ENCODE assay signal across 8 cellular contexts in genomic region chr9:90914868-90915483, GRCh38.
DNase-seq lines count a peak whose midpoint lies in the region; ATAC-seq and TF ChIP-seq lines count a peak whose summit lies in the region.

No MANE protein-coding gene starts in this region.

- no peak overlapping the region for H3K27ac ChIP-seq in heart left ventricle

- 13 to 21% (median 14%) methylated on average over 7 of the region's 7 CpGs for WGBS in heart left ventricle, 4 donors

- no peaks in the 10 kb centered on the region for H3K36me3 ChIP-seq in heart left ventricle

- no peaks in the 10 kb centered on the region for H3K27me3 Mint-ChIP-seq in activated naive CD8-positive, alpha-beta T cell treated with anti-CD3 and anti-CD28 coated beads, Interleukin-2, amount 10 ng/mL, durations not matched to agents 7 days and 5 days

- intact Hi-C loops in heart left ventricle (cut with DNase I) = loop anchor here (1.0 to 10.0 kb wide), 15 partner anchors 117 to 812 kb away; partner anchors contain the start of genes AUH (in 1 of the 10) and NFIL3 (in 1 of the 10)

- peak; percentile 94 for ATAC-seq in activated naive CD8-positive, alpha-beta T cell treated with anti-CD3 and anti-CD28 coated beads, Interleukin-2, amount 10 ng/mL, durations not matched to agents 7 days and 5 days (ENCODE audit: low read depth)
- ATAC-seq in heart left ventricle (peak; percentile 66 to 90 (median 85)), HG03457 (IDR thresholded peaks at IDR 0.05; ENCODE audit: unreplicated experiment) (no peak)

- no peak overlapping the region for H3K27ac Mint-ChIP-seq in activated naive CD8-positive, alpha-beta T cell treated with anti-CD3 and anti-CD28 coated beads, Interleukin-2, amount 10 ng/mL, durations not matched to agents 7 days and 5 days

- H3K4me1 Mint-ChIP-seq in activated naive CD8-positive, alpha-beta T cell treated with anti-CD3 and anti-CD28 coated beads, Interleukin-2, amount 10 ng/mL, durations not matched to agents 7 days and 5 days = no peaks in the 10 kb centered on the region

- TF ChIP-seq CTCF in GM12865 (IDR thresholded peaks at IDR 0.05; ENCODE audit: insufficient read depth, low read depth, low read length, missing control alignments) (peak; percentile 84), HFF-Myc (IDR thresholded peaks at IDR 0.05; ENCODE audit: low read depth, low read length, missing control alignments) (peak; percentile 88), heart left ventricle (IDR thresholded peaks at IDR 0.05) (peak; percentile 76 to 95 (median 88))

- no peak overlapping the region for H3K4me3 ChIP-seq in GM12865 (ENCODE audit: low read depth, low read length)
- no peak overlapping the region for H3K4me3 ChIP-seq in HFF-Myc (replicated peaks; ENCODE audit: low read depth, low read length)
- no peak overlapping the region for H3K4me3 ChIP-seq in heart left ventricle

- no peaks in the 10 kb centered on the region for H3K9me3 ChIP-seq in heart left ventricle

- H3K4me3 Mint-ChIP-seq in activated naive CD8-positive, alpha-beta T cell treated with anti-CD3 and anti-CD28 coated beads, Interleukin-2, amount 10 ng/mL, durations not matched to agents 7 days and 5 days = no peak overlapping the region

- H3K4me1 ChIP-seq in heart left ventricle = peaks cover 0 to 4% (median 0%) of the 10 kb centered on the region in 12 donors

- DNase-seq in GM12865 (ENCODE audit: low read depth) = peak; percentile 89
- peak; percentile 42 for DNase-seq in HFF-Myc (ENCODE audit: extremely low read depth, low read depth)
- DNase-seq in NCI-H1092 (lab: John Stamatoyannopoulos, UW) = peak; percentile 55
- peak; percentile 79 for DNase-seq in SW480 (ENCODE audit: low spot score)
- peak; percentile 75 for DNase-seq in activated naive CD8-positive, alpha-beta T cell treated with anti-CD3 and anti-CD28 coated beads, Interleukin-2, amount 10 ng/mL, durations not matched to agents 7 days and 5 days
- peak; percentile 61 to 83 (median 72) for DNase-seq in heart left ventricle
- peak; percentile 46 for DNase-seq in putamen (ENCODE audit: low spot score)

- POLR2A ChIA-PET in activated naive CD8-positive, alpha-beta T cell treated with anti-CD3 and anti-CD28 coated beads, Interleukin-2, amount 10 ng/mL, durations not matched to agents 7 days and 5 days (lab: Charles Lee) = interaction anchor here (0.5 to 2.1 kb wide), 2 partner anchors 510 to 771 kb away, joined by 8 to 12 read pairs; partner anchors contain the start of gene NFIL3

- H3K36me3 Mint-ChIP-seq in activated naive CD8-positive, alpha-beta T cell treated with anti-CD3 and anti-CD28 coated beads, Interleukin-2, amount 10 ng/mL, durations not matched to agents 7 days and 5 days = no peaks in the 10 kb centered on the region

- TF ChIP-seq POLR2A in heart left ventricle (IDR thresholded peaks at IDR 0.05) = no peak

- peaks cover 0 to 7% (median 0%) of the 10 kb centered on the region in 9 donors for H3K27me3 ChIP-seq in heart left ventricle

- no peaks in the 10 kb centered on the region for H3K9me3 Mint-ChIP-seq in activated naive CD8-positive, alpha-beta T cell treated with anti-CD3 and anti-CD28 coated beads, Interleukin-2, amount 10 ng/mL, durations not matched to agents 7 days and 5 days
